ENCODE assay signal across 7 cellular contexts in genomic region chrX:1021314-1021993, GRCh38.
DNase-seq lines count a peak whose midpoint lies in the region; ATAC-seq, FAIRE-seq and TF ChIP-seq lines count a peak whose summit lies in the region.
"Not testable (repeated sequence)": the region's sequence is repeated elsewhere in the genome, so short reads cannot be mapped to it uniquely, and the experiment has no call there.

No MANE protein-coding gene starts in this region.

- H3K4me3 Mint-ChIP-seq in chondrocyte (ENCODE audit: unreplicated experiment); endodermal cell: not testable (repeated sequence)

- H3K9ac ChIP-seq in endodermal cell (ENCODE audit: extremely low read depth, low read length, poor library complexity, severe bottlenecking) = not testable (repeated sequence)

- not testable (repeated sequence) for H3K36me3 Mint-ChIP-seq in chondrocyte (ENCODE audit: low read depth); endodermal cell (ENCODE audit: low read depth)

- H3K9me3 ChIP-seq in DOHH2 (ENCODE audit: control insufficient read depth, insufficient read depth, low read length); HEK293 (ENCODE audit: control insufficient read depth, insufficient read depth, low read depth, low read length): not testable (repeated sequence)
- H3K9me3 ChIP-seq in RWPE2 (ENCODE audit: severe bottlenecking) (peaks cover 12% of the 10 kb centered on the region), endodermal cell (ENCODE audit: control insufficient read depth, low read length) (peaks cover 11% of the 10 kb centered on the region)

- not testable (repeated sequence) for H3K27ac Mint-ChIP-seq in chondrocyte (ENCODE audit: unreplicated experiment); endodermal cell

- intact Hi-C loops in posterior vena cava (cut with DNase I) = not testable (repeated sequence)

- H3K36me3 ChIP-seq in DOHH2 (ENCODE audit: control insufficient read depth, low read length); HEK293 (ENCODE audit: control insufficient read depth in 2 of 2, insufficient read depth in 1 of 2, low read length in 2 of 2); RWPE2 (ENCODE audit: low read depth); endodermal cell (ENCODE audit: control insufficient read depth, insufficient read depth, low read length): not testable (repeated sequence)

- not testable (repeated sequence) for ATAC-seq in RWPE2 (ENCODE audit: low read depth)

- not testable (repeated sequence) for H3K27me3 Mint-ChIP-seq in chondrocyte (ENCODE audit: low read depth); endodermal cell (ENCODE audit: insufficient read depth)

- CTCF ChIA-PET in HEK293 (lab: Yijun Ruan, JAX) = not testable (repeated sequence)

- H3K27ac ChIP-seq in DOHH2 (ENCODE audit: low read depth, low read length) = peak overlapping the region; percentile 97; the same call in 1 of the 2 replicates
- H3K27ac ChIP-seq in HEK293 (ENCODE audit: extremely low read depth, low read depth, low read length); RWPE2 (ENCODE audit: poor library complexity, severe bottlenecking); endodermal cell (ENCODE audit: low read depth, low read length): not testable (repeated sequence)

- peaks cover 44% of the 10 kb centered on the region for H3K4me1 ChIP-seq in DOHH2 (ENCODE audit: control insufficient read depth, low read length)
- not testable (repeated sequence) for H3K4me1 ChIP-seq in HEK293 (ENCODE audit: control insufficient read depth, insufficient read depth, low read length); RWPE2 (ENCODE audit: insufficient read depth, poor library complexity, severe bottlenecking); endodermal cell (ENCODE audit: control insufficient read depth, insufficient read depth, low read length)

- H3F3A ChIP-seq in DOHH2 (ENCODE audit: control insufficient read depth, insufficient read depth) = not testable (repeated sequence)

- not testable (repeated sequence) for TF ChIP-seq CTCF in DOHH2 (IDR thresholded peaks at IDR 0.05; ENCODE audit: low read depth, low read length, poor library complexity, severe bottlenecking); HEK293 (tag by site-specific recombination; IDR thresholded peaks at IDR 0.05); RWPE2 (IDR thresholded peaks at IDR 0.05; ENCODE audit: poor library complexity, severe bottlenecking); chondrocyte (IDR thresholded peaks at IDR 0.05); endodermal cell (conservative IDR thresholded peaks at IDR 0.05)

- not testable (repeated sequence) for H3K4me3 ChIP-seq in DOHH2 (ENCODE audit: low read length); HEK293 (ENCODE audit: low read depth, low read length); RWPE2 (ENCODE audit: severe bottlenecking)
- peak overlapping the region; percentile 6 for H3K4me3 ChIP-seq in endodermal cell (ENCODE audit: low read length)

- H3K27me3 ChIP-seq in DOHH2 (ENCODE audit: control insufficient read depth, low read length); RWPE2 (ENCODE audit: insufficient read depth, poor library complexity, severe bottlenecking); endodermal cell (ENCODE audit: control insufficient read depth, insufficient read depth, low read length, poor library complexity, severe bottlenecking): not testable (repeated sequence)

- H3K79me2 ChIP-seq in DOHH2 (ENCODE audit: control insufficient read depth, low read length) = not testable (repeated sequence)

- not testable (repeated sequence) for H3K4me1 Mint-ChIP-seq in chondrocyte (ENCODE audit: low read depth); endodermal cell

- not testable (repeated sequence) for H4K20me1 ChIP-seq in DOHH2 (ENCODE audit: control insufficient read depth, insufficient read depth, low read depth, low read length)

- WGBS in endodermal cell (ENCODE audit: insufficient coverage in 1 of 2, insufficient read length in 1 of 2), 2 experiments = 90 to 92% methylated on average over 7 to 9 of the region's 9 CpGs

- peak; percentile 21 for FAIRE-seq in GM12892 (lab: Jason Lieb, UNC)

- H3K4me2 ChIP-seq in DOHH2 (ENCODE audit: low read length) = not testable (repeated sequence)

- POLR2A ChIA-PET in HEK293 (lab: Yijun Ruan, JAX) = not testable (repeated sequence)

- DNase-seq in GM12892 (ENCODE audit: insufficient read length); endodermal cell: not testable (repeated sequence)
- DNase-seq in RWPE2 (ENCODE audit: low spot score) (peak; percentile 6), chondrocyte (ENCODE audit: low spot score) (peak; percentile 38), posterior vena cava (ENCODE audit: low spot score) (peak; percentile 52)

- H3K9me2 ChIP-seq in DOHH2 (replicated peaks; ENCODE audit: control insufficient read depth, low read length) = not testable (repeated sequence)

- H3K9me3 Mint-ChIP-seq in chondrocyte (ENCODE audit: low read depth); endodermal cell: not testable (repeated sequence)

- TF ChIP-seq POLR2A in GM12892 (IDR thresholded peaks at IDR 0.05; ENCODE audit: low read depth, low read length) = not testable (repeated sequence)

TF ChIP-seq in HEK293, 187 proteins besides CTCF, POLR2A, EP300 and RAD21:
- TF ChIP-seq ZNF146 (tag by site-specific recombination; IDR thresholded peaks at IDR 0.05) = peak; percentile 40; the same call in 1 of the 2 replicates
- TF ChIP-seq, protein P1, sequence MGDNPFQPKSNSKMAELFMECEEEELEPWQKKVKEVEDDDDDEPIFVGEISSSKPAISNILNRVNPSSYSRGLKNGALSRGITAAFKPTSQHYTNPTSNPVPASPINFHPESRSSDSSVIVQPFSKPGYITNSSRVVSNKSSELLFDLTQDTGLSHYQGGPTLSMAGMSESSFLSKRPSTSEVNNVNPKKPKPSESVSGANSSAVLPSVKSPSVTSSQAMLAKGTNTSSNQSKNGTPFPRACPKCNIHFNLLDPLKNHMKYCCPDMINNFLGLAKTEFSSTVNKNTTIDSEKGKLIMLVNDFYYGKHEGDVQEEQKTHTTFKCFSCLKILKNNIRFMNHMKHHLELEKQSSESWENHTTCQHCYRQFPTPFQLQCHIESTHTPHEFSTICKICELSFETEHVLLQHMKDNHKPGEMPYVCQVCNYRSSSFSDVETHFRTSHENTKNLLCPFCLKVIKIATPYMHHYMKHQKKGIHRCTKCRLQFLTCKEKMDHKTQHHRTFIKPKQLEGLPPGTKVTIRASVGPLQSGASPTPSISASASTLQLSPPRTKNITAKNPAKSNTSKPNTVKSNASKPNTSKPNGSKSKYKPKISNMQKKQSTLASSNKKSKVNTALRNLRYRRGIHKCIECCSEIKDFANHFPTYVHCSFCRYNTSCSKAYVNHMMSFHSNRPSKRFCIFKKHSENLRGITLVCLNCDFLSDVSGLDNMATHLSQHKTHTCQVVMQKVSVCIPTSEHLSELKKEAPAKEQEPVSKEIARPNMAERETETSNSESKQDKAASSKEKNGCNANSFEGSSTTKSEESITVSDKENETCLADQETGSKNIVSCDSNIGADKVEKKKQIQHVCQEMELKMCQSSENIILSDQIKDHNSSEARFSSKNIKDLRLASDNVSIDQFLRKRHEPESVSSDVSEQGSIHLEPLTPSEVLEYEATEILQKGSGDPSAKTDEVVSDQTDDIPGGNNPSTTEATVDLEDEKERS (tag by site-specific recombination; IDR thresholded peaks at IDR 0.05) = peak; percentile 31; the same call in 1 of the 2 replicates
